In the genomic region with DNA sequence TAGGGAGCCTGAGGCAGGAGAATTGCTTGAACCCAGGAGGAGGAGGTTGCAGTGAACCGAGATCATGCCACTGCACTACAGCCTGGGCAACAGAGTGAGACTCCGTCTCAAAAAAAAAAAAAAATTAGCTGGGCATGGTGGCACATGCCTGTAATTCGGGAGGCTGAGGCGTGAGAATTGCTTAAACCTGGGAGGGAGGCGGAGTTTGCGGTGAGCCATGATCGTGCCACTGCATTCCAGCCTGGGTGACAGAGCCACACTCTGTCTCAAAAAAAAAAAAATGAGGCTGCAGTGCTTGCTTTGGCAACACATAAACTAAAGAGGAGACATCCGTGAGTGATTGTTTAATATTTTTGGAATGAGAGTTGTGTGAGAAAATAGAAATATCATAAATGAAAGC, we compare ENCODE assay signal across 9 cellular contexts. TPM values are rescaled to one million over a fixed set of nuclear protein-coding genes. Genes with fewer than 3 reads are reported as not detected.
"Had no signal": no experiment of that assay in that cellular context is flagged by ENCODE, and none has a peak within 500 bp of the region (broad histone marks: within the 10 kb centered on the region; RNA-seq: fewer than 3 reads in every experiment).

No MANE protein-coding gene starts in this region.

RNA-seq across cellular contexts. Expression of a gene that starts 4.9 kb away (rescaled TPM):
- total RNA-seq: activated naive CD4-positive, alpha-beta T cell treated with anti-CD3 and anti-CD28 coated beads, Interleukin-2, amount 50 U/mL, for 72 hours; activated T-cell treated with anti-CD3 and anti-CD28 coated beads, Interleukin-2, amount 50 U/mL, for 72 hours; glomerular endothelial cell; mononuclear cell; natural killer cell treated with Interleukin-12 subunit alpha and Interleukin-12 subunit beta and Interleukin-15 and Interleukin-18, amount 100 ng/mL, for 72 hours; osteoblast; renal cortical epithelial cell had no signal

RNA-seq across cellular contexts. Expression of a gene that starts 47.1 kb away (rescaled TPM):
- total RNA-seq: activated T-cell treated with anti-CD3 and anti-CD28 coated beads, Interleukin-2, amount 50 U/mL, for 72 hours; dermis blood vessel endothelial cell; glomerular endothelial cell; lower lobe of right lung; natural killer cell treated with Interleukin-12 subunit alpha and Interleukin-12 subunit beta and Interleukin-15 and Interleukin-18, amount 100 ng/mL, for 72 hours; osteoblast had no signal
